In genomic region chr1:168509875-168510594, GRCh38 we compare ENCODE assay signal across 11 cellular contexts. TPM values are rescaled to one million over a fixed set of nuclear protein-coding genes. Genes with fewer than 3 reads are reported as not detected.
DNase-seq lines count a peak whose midpoint lies in the region; ATAC-seq and TF ChIP-seq lines count a peak whose summit lies in the region.
"Had no signal": no experiment of that assay in that cellular context is flagged by ENCODE, and none has a peak within 500 bp of the region (broad histone marks: within the 10 kb centered on the region; RNA-seq: fewer than 3 reads in every experiment).

No MANE protein-coding gene starts in this region.

- H3K27ac ChIP-seq in sigmoid colon, result peak overlapping the region in 1 of 4 donors; percentile 30

- H3K4me1 ChIP-seq in sigmoid colon, result peaks cover 0 to 64% (median 44%) of the 10 kb centered on the region in 4 donors

- no peaks in the 10 kb centered on the region for H3K27me3 ChIP-seq in sigmoid colon

- H3K4me3 ChIP-seq in sigmoid colon, result no peak overlapping the region

- H3K9me3 ChIP-seq in sigmoid colon, result no peaks in the 10 kb centered on the region
- H3K9me3 ChIP-seq: SK-N-SH had no signal

- TF ChIP-seq POLR2A in sigmoid colon (IDR thresholded peaks at IDR 0.05), result no peak

- 81 to 87% methylated on average over 8 of the region's 8 CpGs for WGBS in sigmoid colon, 2 donors

- no peaks in the 10 kb centered on the region for H3K36me3 ChIP-seq in sigmoid colon

- DNase-seq in myocyte (ENCODE audit: low read depth) (peak; percentile 77), AML-193 (lab: John Stamatoyannopoulos, UW) (no peak), sigmoid colon (no peak), SHP77 (lab: John Stamatoyannopoulos, UW) (no peak)
- no peak for DNase-seq in stimulated activated naive CD4-positive, alpha-beta T cell (lab: John Stamatoyannopoulos, UW)
- DNase-seq: SK-N-SH had no signal

- ATAC-seq in GM18861 (IDR thresholded peaks at IDR 0.05; ENCODE audit: unreplicated experiment), result peak; percentile 55
- ATAC-seq in GM21528 (IDR thresholded peaks at IDR 0.05; ENCODE audit: low FRiP score, unreplicated experiment), result peak; percentile 64
- peak; percentile 74 for ATAC-seq in HG03378 (IDR thresholded peaks at IDR 0.05; ENCODE audit: unreplicated experiment)

- intact Hi-C loops in sigmoid colon (cut with DNase I), result no loop called here

- no peak for TF ChIP-seq CTCF in sigmoid colon (IDR thresholded peaks at IDR 0.05)

- TF ChIP-seq EP300 in sigmoid colon (IDR thresholded peaks at IDR 0.05), result no peak

RNA-seq across cellular contexts. Expression of gene XCL2, which starts 33.8 kb away (rescaled TPM):
- total RNA-seq in myocyte (not detected in 2 replicates), sigmoid colon (1 to 10 TPM in 1 of 4 donors, not detected in 3; 1.9 TPM)
- not detected for polyA plus RNA-seq in myocyte (2012)
- 1 to 10 TPM in 1 of 3 donors, not detected in 2; 1.4 TPM for polyA plus RNA-seq in sigmoid colon
- total RNA-seq: fibroblast of villous mesenchyme, MCF 10A had no signal
- polyA plus RNA-seq: SK-N-SH had no signal
